Comparison of ENCODE assay signal across 22 cellular contexts in genomic region chr18:55841314-55841713, GRCh38.
"Had no signal": no experiment of that assay in that cellular context is flagged by ENCODE, and none has a peak within 500 bp of the region (broad histone marks: within the 10 kb centered on the region; RNA-seq: fewer than 3 reads in every experiment).

No MANE protein-coding gene starts in this region.

- FAIRE-seq: bronchial epithelial cell, colon had no signal

- H3K27ac ChIP-seq: adrenal gland, SJCRH30, SK-N-MC had no signal

- H3K36me3 ChIP-seq: adrenal gland, SJCRH30 had no signal

- H3K4me1 ChIP-seq: adrenal gland, SJCRH30 had no signal

- H3K4me3 ChIP-seq: adrenal gland, SJCRH30, SK-N-MC had no signal

- ATAC-seq: activated CD8-positive, alpha-beta T cell treated with anti-CD3 and anti-CD28 coated beads, Interleukin-2, amount 10 ng/mL, durations not matched to agents 7 days and 5 days; Panc1 had no signal

- H3K27me3 ChIP-seq: adrenal gland, SJCRH30 had no signal

- DNase-seq: activated CD4-positive, alpha-beta T cell treated with anti-CD3 and anti-CD28 coated beads, Interleukin-2, amount 10 ng/mL, durations not matched to agents 24 days and 14 days; activated CD4-positive, alpha-beta T cell treated with anti-CD3 and anti-CD28 coated beads, Interleukin-2, amount 50 U/mL, for 4 hours; activated CD8-positive, alpha-beta T cell treated with anti-CD3 and anti-CD28 coated beads, Interleukin-2, amount 10 ng/mL, durations not matched to agents 7 days and 5 days; activated gamma-delta T cell; activated naive CD4-positive, alpha-beta T cell treated with Interleukin-2 at 50 U/mL for 16 hours; activated T-cell treated with anti-CD3 and anti-CD28 coated beads, Interleukin-2, amount 50 U/mL, for 24 hours; adrenal gland; caudate nucleus; MM.1S; NCI-H1105 treated with DMSO at 0.1 percent for 48 hours; NCI-H1436 treated with DMSO at 0.1 percent for 48 hours; NCI-H1694 treated with DMSO at 0.1 percent for 48 hours; NCI-H2029; NCI-H345; NCI-H524 treated with DMSO at 0.1 percent for 48 hours; SHP77; SJCRH30; T1000 had no signal

- H3K9me3 ChIP-seq: adrenal gland, SJCRH30 had no signal
